21 cellular contexts compared by ENCODE assay signal in the genomic region with DNA sequence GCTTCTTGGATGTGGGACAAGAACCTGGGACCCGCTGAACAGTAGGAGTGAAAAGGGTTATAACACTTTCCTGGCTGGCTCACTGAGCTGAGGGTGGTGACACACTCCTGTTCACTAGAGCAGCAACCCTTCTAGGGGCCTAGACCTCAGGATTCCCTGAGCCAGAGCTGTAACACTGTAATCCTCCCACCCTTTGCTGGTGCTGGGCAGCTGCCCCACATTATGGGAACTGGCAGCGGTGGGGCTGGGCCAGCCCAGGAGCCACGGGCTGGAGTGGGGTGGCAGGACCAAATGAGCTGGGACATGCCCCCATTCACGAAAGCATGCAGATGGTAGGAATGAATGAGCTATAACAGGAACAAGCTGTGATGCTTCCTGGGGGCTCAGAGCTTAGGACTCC.
"Had no signal": no experiment of that assay in that cellular context is flagged by ENCODE, and none has a peak within 500 bp of the region (broad histone marks: within the 10 kb centered on the region; RNA-seq: fewer than 3 reads in every experiment).

No MANE protein-coding gene starts in this region.

- H3K4me1 Mint-ChIP-seq: activated CD4-positive, alpha-beta memory T cell treated with anti-CD3 and anti-CD28 coated beads, Interleukin-2, amount 10 ng/mL, durations not matched to agents 7 days and 5 days; activated CD4-positive, alpha-beta T cell treated with anti-CD3 and anti-CD28 coated beads for 36 hours; activated naive CD4-positive, alpha-beta T cell treated with anti-CD3 and anti-CD28 coated beads, Interleukin-2, amount 50 U/mL, for 24 hours; endodermal cell; naive B cell; stimulated activated naive B cell treated with anti-CD40 and anti-IgM and Interleukin-4, amounts not matched to agents 10 μg/mL and 1 μg/mL and 100 μg/mL, for 72 hours had no signal

- H3K27me3 ChIP-seq: adrenal gland, cardiac muscle cell, dorsolateral prefrontal cortex, pancreas, thyroid gland, vagina had no signal

- H3K27ac ChIP-seq: adrenal gland, cardiac muscle cell, dorsolateral prefrontal cortex, pancreas, skin epidermis, vagina had no signal

- H3K36me3 ChIP-seq: adrenal gland, cardiac muscle cell, pancreas, thyroid gland, vagina had no signal

- H3K4me3 Mint-ChIP-seq: activated CD4-positive, alpha-beta memory T cell treated with anti-CD3 and anti-CD28 coated beads, Interleukin-2, amount 10 ng/mL, durations not matched to agents 7 days and 5 days; activated CD4-positive, alpha-beta T cell treated with anti-CD3 and anti-CD28 coated beads for 36 hours; activated naive CD4-positive, alpha-beta T cell treated with anti-CD3 and anti-CD28 coated beads, Interleukin-2, amount 50 U/mL, for 24 hours; endodermal cell; naive B cell; stimulated activated naive B cell treated with anti-CD40 and anti-IgM and Interleukin-4, amounts not matched to agents 10 μg/mL and 1 μg/mL and 100 μg/mL, for 72 hours; T-helper 1 cell treated with Interleukin-12 subunit alpha and Interleukin-12 subunit beta and Interleukin-4 antibody, amounts not matched to agents 30 μg/mL and 1 μg/mL, for 36 hours had no signal

- H3K4me3 ChIP-seq: adrenal gland, cardiac muscle cell, dorsolateral prefrontal cortex, lung, pancreas, skin epidermis, thyroid gland, vagina had no signal

- H3K9me3 ChIP-seq: pancreas, thyroid gland had no signal

- H3K4me1 ChIP-seq: adrenal gland, pancreas, vagina had no signal

- H3K27ac Mint-ChIP-seq: activated CD4-positive, alpha-beta memory T cell treated with anti-CD3 and anti-CD28 coated beads, Interleukin-2, amount 10 ng/mL, durations not matched to agents 7 days and 5 days; activated CD4-positive, alpha-beta T cell treated with anti-CD3 and anti-CD28 coated beads for 36 hours; activated naive CD4-positive, alpha-beta T cell treated with anti-CD3 and anti-CD28 coated beads, Interleukin-2, amount 50 U/mL, for 24 hours; endodermal cell; stimulated activated naive B cell treated with anti-CD40 and anti-IgM and Interleukin-4, amounts not matched to agents 10 μg/mL and 1 μg/mL and 100 μg/mL, for 72 hours; T-helper 1 cell treated with Interleukin-12 subunit alpha and Interleukin-12 subunit beta and Interleukin-4 antibody, amounts not matched to agents 30 μg/mL and 1 μg/mL, for 36 hours had no signal

- DNase-seq: activated CD4-positive, alpha-beta memory T cell treated with anti-CD3 and anti-CD28 coated beads, Interleukin-2, amount 10 ng/mL, durations not matched to agents 7 days and 5 days; activated CD4-positive, alpha-beta T cell treated with anti-CD3 and anti-CD28 coated beads for 36 hours; activated effector memory CD4-positive, alpha-beta T cell treated with anti-CD3 and anti-CD28 coated beads, Interleukin-2, amount 50 U/mL, for 16 hours; activated T-cell treated with anti-CD3 and anti-CD28 coated beads, Interleukin-2, amount 50 U/mL, for 48 hours; adrenal gland; dorsolateral prefrontal cortex; endodermal cell; erythroblast; naive B cell; retina; stimulated activated CD4-positive, alpha-beta T cell treated with anti-CD3 and anti-CD28 coated beads, Interleukin-15, amount 100 ng/mL, for 24 hours; stimulated activated CD4-positive, alpha-beta T cell treated with anti-CD3 and anti-CD28 coated beads, Interleukin-4, amount 100 ng/mL, for 1 hour; stimulated activated naive B cell treated with anti-CD40 and anti-IgM and Interleukin-4, amounts not matched to agents 10 μg/mL and 1 μg/mL and 100 μg/mL, for 72 hours had no signal

- H3K27me3 Mint-ChIP-seq: activated CD4-positive, alpha-beta memory T cell treated with anti-CD3 and anti-CD28 coated beads, Interleukin-2, amount 10 ng/mL, durations not matched to agents 7 days and 5 days; activated CD4-positive, alpha-beta T cell treated with anti-CD3 and anti-CD28 coated beads for 36 hours; activated naive CD4-positive, alpha-beta T cell treated with anti-CD3 and anti-CD28 coated beads, Interleukin-2, amount 50 U/mL, for 24 hours; naive B cell; stimulated activated naive B cell treated with anti-CD40 and anti-IgM and Interleukin-4, amounts not matched to agents 10 μg/mL and 1 μg/mL and 100 μg/mL, for 72 hours had no signal
